In genomic region chr17:38503286-38503913, GRCh38 we compare ENCODE assay signal across 6 cellular contexts.
A peak's percentile ranks its signal among the peaks of the same experiment; 100 is the strongest.
DNase-seq lines count a peak whose midpoint lies in the region; TF ChIP-seq lines count a peak whose summit lies in the region.
"Not testable (repeated sequence)": the region's sequence is repeated elsewhere in the genome, so short reads cannot be mapped to it uniquely, and the experiment has no call there.

No MANE protein-coding gene starts in this region.

- DNase-seq in ELR (ENCODE audit: low read depth) = peak; percentile 24
- DNase-seq in activated effector memory CD4-positive, alpha-beta T cell treated with anti-CD3 and anti-CD28 coated beads, Interleukin-2, amount 50 U/mL, for 16 hours = peak; percentile 44
- DNase-seq in endodermal cell = peak; percentile 78
- peak; percentile 18 for DNase-seq in iPS-NIHi7 (ENCODE audit: extremely low spot score)
- peak; percentile 57 for DNase-seq in mesendoderm

- H3K4me1 Mint-ChIP-seq in endodermal cell = not testable (repeated sequence)

- not testable (repeated sequence) for H3K79me1 ChIP-seq in mesendoderm (ENCODE audit: low read length)

- not testable (repeated sequence) for H2BK120ac ChIP-seq in mesendoderm (ENCODE audit: low read depth, low read length)

- POLR2A ChIA-PET in HEK293 (lab: Yijun Ruan, JAX) = not testable (repeated sequence)

- not testable (repeated sequence) for H3K9me3 ChIP-seq in HEK293 (ENCODE audit: control insufficient read depth, insufficient read depth, low read depth, low read length); endodermal cell (ENCODE audit: control insufficient read depth, low read length)

- peaks cover 10% of the 10 kb centered on the region for H3K36me3 Mint-ChIP-seq in endodermal cell (ENCODE audit: low read depth)

- H3K4ac ChIP-seq in mesendoderm (ENCODE audit: low read depth, low read length) = not testable (repeated sequence)

- H3K27me3 Mint-ChIP-seq in endodermal cell (ENCODE audit: insufficient read depth) = not testable (repeated sequence)

- H3K36me3 ChIP-seq in HEK293 (ENCODE audit: control insufficient read depth in 2 of 2, insufficient read depth in 1 of 2, low read length in 2 of 2); endodermal cell (ENCODE audit: control insufficient read depth, insufficient read depth, low read length); mesendoderm (ENCODE audit: control insufficient read depth, insufficient read depth, low read length): not testable (repeated sequence)

- not testable (repeated sequence) for H3K4me1 ChIP-seq in HEK293 (ENCODE audit: control insufficient read depth, insufficient read depth, low read length); endodermal cell (ENCODE audit: control insufficient read depth, insufficient read depth, low read length); mesendoderm (ENCODE audit: control insufficient read depth, low read depth, low read length)

- WGBS in endodermal cell (ENCODE audit: insufficient coverage in 1 of 2, insufficient read length in 1 of 2), 2 experiments = 75 to 86% methylated on average over 5 to 14 of the region's 15 CpGs
- WGBS in mesendoderm (ENCODE audit: extremely low coverage, insufficient coverage, low lambda C conversion rate) = no CpG with 5 or more reads among the region's 15 CpGs

- not testable (repeated sequence) for H3K4me3 ChIP-seq in HEK293 (ENCODE audit: low read depth, low read length); endodermal cell (ENCODE audit: low read length); mesendoderm (ENCODE audit: low read length)

- H2AK5ac ChIP-seq in mesendoderm (ENCODE audit: low read length) = not testable (repeated sequence)

- not testable (repeated sequence) for H2BK5ac ChIP-seq in mesendoderm (ENCODE audit: low read length)

- not testable (repeated sequence) for H3K27ac Mint-ChIP-seq in endodermal cell

- H3K27me3 ChIP-seq in endodermal cell (ENCODE audit: control insufficient read depth, insufficient read depth, low read length, poor library complexity, severe bottlenecking); mesendoderm (ENCODE audit: insufficient read depth, low read length, poor library complexity): not testable (repeated sequence)

- not testable (repeated sequence) for H2BK15ac ChIP-seq in mesendoderm (replicated peaks; ENCODE audit: low read depth)

- not testable (repeated sequence) for H3K23ac ChIP-seq in mesendoderm (ENCODE audit: low read length)

- H3K56ac ChIP-seq in mesendoderm (ENCODE audit: low read length) = not testable (repeated sequence)

- not testable (repeated sequence) for H3K79me2 ChIP-seq in mesendoderm (ENCODE audit: control insufficient read depth, insufficient read depth, low read length)

- H3K18ac ChIP-seq in mesendoderm (ENCODE audit: low read length) = not testable (repeated sequence)

- not testable (repeated sequence) for H3K4me3 Mint-ChIP-seq in endodermal cell

- H3K9me3 Mint-ChIP-seq in endodermal cell = not testable (repeated sequence)

- not testable (repeated sequence) for TF ChIP-seq CTCF in HEK293 (tag by site-specific recombination; IDR thresholded peaks at IDR 0.05)
- peak; percentile 49 for TF ChIP-seq CTCF in endodermal cell (conservative IDR thresholded peaks at IDR 0.05)

- H3K27ac ChIP-seq in HEK293 (ENCODE audit: extremely low read depth, low read depth, low read length); endodermal cell (ENCODE audit: low read depth, low read length); mesendoderm (ENCODE audit: low read depth, low read length): not testable (repeated sequence)

- not testable (repeated sequence) for H4K5ac ChIP-seq in mesendoderm (ENCODE audit: low read length)

- CTCF ChIA-PET in HEK293 (lab: Yijun Ruan, JAX) = interaction anchor here (1.1 to 11.1 kb wide), 3 partner anchors 55 to 162 kb away, joined by 3 to 128 read pairs (median 3); no protein-coding TSS in a partner anchor

- not testable (repeated sequence) for H3K9ac ChIP-seq in endodermal cell (ENCODE audit: extremely low read depth, low read length, poor library complexity, severe bottlenecking); mesendoderm (ENCODE audit: low read length)

- not testable (repeated sequence) for H4K8ac ChIP-seq in mesendoderm (ENCODE audit: low read depth, low read length)

- not testable (repeated sequence) for H3K4me2 ChIP-seq in mesendoderm (ENCODE audit: low read length)

TF ChIP-seq in HEK293, 187 proteins besides CTCF, POLR2A, EP300 and RAD21:
- TF ChIP-seq GLIS1 (tag by site-specific recombination; IDR thresholded peaks at IDR 0.05) = peak; percentile 37; the same call in 1 of the 2 replicates
TF ChIP-seq in HEK293: peak in this region for 1; not testable (repeated sequence) for 186.

Comparison
In these comparisons a context has a peak if more than half of its experiments do, and no peak if none do; other contexts are left out.
1. DNase-seq: peak in every context shown above with its lines; median percentile 78 in endodermal cell; 57 in mesendoderm; 44 in activated effector memory CD4-positive, alpha-beta T cell treated with anti-CD3 and anti-CD28 coated beads, Interleukin-2, amount 50 U/mL, for 16 hours; 24 in ELR; 18 in iPS-NIHi7.